ENCODE assay signal across 1 cellular context in genomic region chr14:19920021-19920657, GRCh38.
TF ChIP-seq lines count a peak whose summit lies in the region.

A gene with protein sequence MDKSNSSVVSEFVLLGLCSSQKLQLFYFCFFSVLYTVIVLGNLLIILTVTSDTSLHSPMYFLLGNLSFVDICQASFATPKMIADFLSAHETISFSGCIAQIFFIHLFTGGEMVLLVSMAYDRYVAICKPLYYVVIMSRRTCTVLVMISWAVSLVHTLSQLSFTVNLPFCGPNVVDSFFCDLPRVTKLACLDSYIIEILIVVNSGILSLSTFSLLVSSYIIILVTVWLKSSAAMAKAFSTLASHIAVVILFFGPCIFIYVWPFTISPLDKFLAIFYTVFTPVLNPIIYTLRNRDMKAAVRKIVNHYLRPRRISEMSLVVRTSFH (plus strand): TSS chr14:19920607. CDS start chr14:19920607, 0 bp downstream.

TF ChIP-seq in K562, 482 proteins besides CTCF, POLR2A, EP300 and RAD21 (continued from another document):
- TF ChIP-seq ZNF318 (IDR thresholded peaks at IDR 0.05; ENCODE audit: borderline replicate concordance in 1 of 2, low read depth in 1 of 2) (no peak), ATF7 (IDR thresholded peaks at IDR 0.05) (no peak), HNRNPLL (IDR thresholded peaks at IDR 0.05; ENCODE audit: low read depth, low read length, poor library complexity, severe bottlenecking) (no peak), ELF2 (CRISPR knock-in tag; IDR thresholded peaks at IDR 0.05) (no peak)
TF ChIP-seq in K562: peak in this region for 5.
